ENCODE assay signal across 18 cellular contexts in the genomic region with DNA sequence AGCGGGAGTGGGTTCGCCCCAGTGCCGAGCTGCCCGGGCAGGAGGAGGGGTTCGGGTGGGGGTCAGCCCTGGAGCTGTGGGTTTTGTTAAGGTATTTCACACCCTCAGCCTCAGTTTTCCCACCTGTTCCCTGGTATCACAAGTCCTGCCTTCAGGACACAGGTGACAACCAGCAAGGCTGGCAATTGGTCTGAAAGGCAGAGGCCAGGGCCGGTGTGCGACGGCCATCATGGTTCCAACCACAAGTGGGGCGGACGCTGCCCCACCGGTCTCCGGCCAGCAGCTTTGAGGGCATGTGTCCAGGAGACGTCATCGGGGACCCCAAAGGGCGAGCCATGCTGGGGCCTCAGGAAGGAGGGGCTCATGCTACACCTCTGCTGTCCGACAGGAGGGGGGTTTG.
"Had no signal": no experiment of that assay in that cellular context is flagged by ENCODE, and none has a peak within 500 bp of the region (broad histone marks: within the 10 kb centered on the region; RNA-seq: fewer than 3 reads in every experiment).

No MANE protein-coding gene starts in this region.

- H3K4me3 ChIP-seq: colonic mucosa, esophagus muscularis mucosa, lung, right atrium auricular region, vagina had no signal

- H3K27me3 ChIP-seq: colonic mucosa, right atrium auricular region, vagina had no signal

- H3K27ac ChIP-seq: colonic mucosa, esophagus muscularis mucosa, parathyroid adenoma, right atrium auricular region, vagina had no signal

- ATAC-seq: natural killer cell treated with Interleukin-12 subunit alpha and Interleukin-12 subunit beta and Interleukin-15 and Interleukin-18, amount 100 ng/mL, for 72 hours; stimulated activated naive B cell treated with anti-CD40 and anti-IgM and Interleukin-4, amounts not matched to agents 10 μg/mL and 1 μg/mL and 100 μg/mL, for 72 hours had no signal

- DNase-seq: colonic mucosa; effector memory CD4-positive, alpha-beta T cell; immature natural killer cell; islet precursor cell; kidney glomerular epithelial cell; naive B cell; small intestine; stimulated activated CD4-positive, alpha-beta T cell treated with anti-CD3 and anti-CD28 coated beads, Interleukin-15, amount 100 ng/mL, for 24 hours; stimulated activated CD4-positive, alpha-beta T cell treated with anti-CD3 and anti-CD28 coated beads, Interleukin-2, amount 100 ng/mL, for 48 hours; stimulated activated naive B cell treated with anti-CD40 and anti-IgM and Interleukin-4, amounts not matched to agents 10 μg/mL and 1 μg/mL and 100 μg/mL, for 72 hours; trophoblast cell had no signal

- H3K4me1 ChIP-seq: colonic mucosa, parathyroid adenoma had no signal

- H2AFZ ChIP-seq: parathyroid adenoma had no signal

- H3K36me3 ChIP-seq: colonic mucosa, esophagus muscularis mucosa, right atrium auricular region, vagina had no signal

- FAIRE-seq: endothelial cell of umbilical vein, small intestine had no signal

- H3K9me3 ChIP-seq: colonic mucosa, esophagus muscularis mucosa, right atrium auricular region, vagina had no signal

- H3K79me2 ChIP-seq: parathyroid adenoma had no signal

- H3K9ac ChIP-seq: parathyroid adenoma had no signal
